ENCODE assay signal across 20 cellular contexts in genomic region chr3:162632672-162633071, GRCh38.
DNase-seq lines count a peak whose midpoint lies in the region; ATAC-seq and TF ChIP-seq lines count a peak whose summit lies in the region.
"Had no signal": no experiment of that assay in that cellular context is flagged by ENCODE, and none has a peak within 500 bp of the region (broad histone marks: within the 10 kb centered on the region; RNA-seq: fewer than 3 reads in every experiment).

No MANE protein-coding gene starts in this region.

- H2AK5ac ChIP-seq in neuronal stem cell (ENCODE audit: low read depth, low read length) = no peak overlapping the region

- no peaks in the 10 kb centered on the region for H3K79me1 ChIP-seq in neuronal stem cell (ENCODE audit: low read depth, low read length)

- no peak overlapping the region for H3K23ac ChIP-seq in neuronal stem cell (ENCODE audit: low read depth, low read length, poor library complexity)

- H2BK12ac ChIP-seq in neuronal stem cell (ENCODE audit: low read length) = no peak overlapping the region

- H3K36me3 ChIP-seq in DND-41 (ENCODE audit: insufficient read depth, low read length) = peaks cover 26% of the 10 kb centered on the region
- H3K36me3 ChIP-seq in PC-3 (ENCODE audit: low read depth, low read length) = no peaks in the 10 kb centered on the region
- H3K36me3 ChIP-seq in neuronal stem cell (replicated peaks in 1 of 2; ENCODE audit: control insufficient read depth in 2 of 2, insufficient read depth in 2 of 2, low read length in 2 of 2) = no peaks in the 10 kb centered on the region
- H3K36me3 ChIP-seq: BLaER1 treated with 17β-estradiol and CSF1 and Interleukin-3, amounts not matched to agents 10 nM and 100 nM had no signal

- no TSS peak for BruUV-seq in PC-3 (replicated peaks; lab: Mats Ljungman, UMichigan)

- DNase-seq in DND-41 (peak; percentile 5), PC-3 (peak; percentile 37), choroid plexus epithelial cell (ENCODE audit: low read depth) (peak; percentile 64), neuronal stem cell (ENCODE audit: low spot score) (no peak), NCI-H2227 treated with DMSO at 0.1 percent for 48 hours (lab: John Stamatoyannopoulos, UW) (no peak), HT-29 (ENCODE audit: low spot score) (no peak)
- DNase-seq: CD8-positive, alpha-beta T cell; GOT3; MV-4-11; NCI-H187; NCI-H2107; NCI-H510A treated with DMSO at 0.1 percent for 48 hours; NCI-H774; SHP77 treated with DMSO at 0.1 percent for 48 hours had no signal

- TF ChIP-seq CTCF in DND-41 (IDR thresholded peaks at IDR 0.05; ENCODE audit: borderline replicate concordance, extremely low read depth, low read length, poor library complexity, severe bottlenecking) (no peak), PC-3 (conservative IDR thresholded peaks at IDR 0.05; ENCODE audit: low read depth, low read length) (no peak), choroid plexus epithelial cell (conservative IDR thresholded peaks at IDR 0.05; ENCODE audit: low read depth, low read length) (no peak)

- no peak overlapping the region for H2BK15ac ChIP-seq in neuronal stem cell (ENCODE audit: low read length)

- H3K4ac ChIP-seq in neuronal stem cell (ENCODE audit: low read length) = no peak overlapping the region

- H4K91ac ChIP-seq in neuronal stem cell (ENCODE audit: low read depth, low read length, poor library complexity) = no peak overlapping the region

- H3K9ac ChIP-seq in DND-41 (ENCODE audit: low read depth, low read length) (no peak overlapping the region), PC-3 (ENCODE audit: low read length) (no peak overlapping the region), neuronal stem cell (ENCODE audit: low read depth, low read length, poor library complexity) (no peak overlapping the region)
- H3K9ac ChIP-seq: BLaER1 treated with 17β-estradiol and CSF1 and Interleukin-3, amounts not matched to agents 10 nM and 100 nM had no signal

- H2BK5ac ChIP-seq in neuronal stem cell (ENCODE audit: low read length) = no peak overlapping the region

- H3K4me1 ChIP-seq in DND-41 (ENCODE audit: insufficient read depth, low read length) = peaks cover 29% of the 10 kb centered on the region
- 0 out of 2 replicates have a peak, but pooled peaks cover 8% of the 10 kb centered on the region for H3K4me1 ChIP-seq in PC-3 (ENCODE audit: insufficient read depth, low read length)
- H3K4me1 ChIP-seq in neuronal stem cell (ENCODE audit: control insufficient read depth in 2 of 2, insufficient read depth in 1 of 2, low read depth in 1 of 2, low read length in 2 of 2) = no peaks in the 10 kb centered on the region
- H3K4me1 ChIP-seq: A549; BLaER1 treated with 17β-estradiol and CSF1 and Interleukin-3, amounts not matched to agents 10 nM and 100 nM had no signal

- H4K20me1 ChIP-seq in DND-41 (ENCODE audit: insufficient read depth, low read length) (no peaks in the 10 kb centered on the region), PC-3 (ENCODE audit: low read length) (no peaks in the 10 kb centered on the region)
- H4K20me1 ChIP-seq: BLaER1 treated with 17β-estradiol and CSF1 and Interleukin-3, amounts not matched to agents 10 nM and 100 nM had no signal

- H3K4me3 ChIP-seq in DND-41 (ENCODE audit: low read depth in 1 of 2, low read length in 2 of 2) (no peak overlapping the region), PC-3 (ENCODE audit: low read length) (no peak overlapping the region), choroid plexus epithelial cell (ENCODE audit: low read depth, low read length) (no peak overlapping the region), neuronal stem cell (ENCODE audit: low read length in 2 of 2) (no peak overlapping the region)
- H3K4me3 ChIP-seq: A549; BLaER1 treated with 17β-estradiol and CSF1 and Interleukin-3, amounts not matched to agents 10 nM and 100 nM; K562 had no signal

- CTCF ChIA-PET in PC-3 (lab: Charles Lee) = no interaction called here

- no CpG with 5 or more reads among the region's 2 CpGs for WGBS in neuronal stem cell (ENCODE audit: extremely low coverage in 2 of 2, insufficient read length in 2 of 2, insufficient replicate concordance in 1 of 2), 2 donors

- no peak overlapping the region for H2BK120ac ChIP-seq in neuronal stem cell (ENCODE audit: low read depth, low read length)

- H3K18ac ChIP-seq in neuronal stem cell (ENCODE audit: low read length) = no peak overlapping the region

- ATAC-seq in DND-41 (ENCODE audit: insufficient read depth, low read depth) (peak; percentile 62), PC-3 (peak; percentile 95), HG03280 (IDR thresholded peaks at IDR 0.05; ENCODE audit: unreplicated experiment) (no peak), GM21825 (IDR thresholded peaks at IDR 0.05; ENCODE audit: unreplicated experiment) (no peak)
- ATAC-seq: A549; CD8-positive, alpha-beta T cell; K562; SK-N-SH treated with all-trans-retinoic acid at 6 μM for 48 hours had no signal

- H2AFZ ChIP-seq in DND-41 (ENCODE audit: low read depth, low read length) (peak overlapping the region; percentile 1; the same call in 1 of the 2 replicates), PC-3 (ENCODE audit: low read length) (peak overlapping the region; percentile 32; the same call in 1 of the 2 replicates), neuronal stem cell (ENCODE audit: low read length) (peak overlapping the region; percentile 48)

- H3K27me3 ChIP-seq in DND-41 (ENCODE audit: insufficient read depth, low read length, poor library complexity) (no peaks in the 10 kb centered on the region), PC-3 (ENCODE audit: low read length) (no peaks in the 10 kb centered on the region), neuronal stem cell (ENCODE audit: control insufficient read depth in 3 of 3, insufficient read depth in 3 of 3, low read depth in 1 of 3, low read length in 3 of 3) (no peaks in the 10 kb centered on the region)
- H3K27me3 ChIP-seq: BLaER1 treated with 17β-estradiol and CSF1 and Interleukin-3, amounts not matched to agents 10 nM and 100 nM had no signal

- intact Hi-C loops in PC-3 (cut with micrococcal nuclease) = no loop called here

- no peaks in the 10 kb centered on the region for H3F3A ChIP-seq in PC-3 (ENCODE audit: low read length, unreplicated experiment)

- H4K8ac ChIP-seq in neuronal stem cell (ENCODE audit: low read depth, low read length) = no peak overlapping the region

- H3K4me2 ChIP-seq in DND-41 (ENCODE audit: insufficient read depth, low read length) (no peak overlapping the region), PC-3 (ENCODE audit: low read length) (no peak overlapping the region), neuronal stem cell (ENCODE audit: insufficient read depth, low read length, poor library complexity, severe bottlenecking) (no peak overlapping the region)
- H3K4me2 ChIP-seq: A549; BLaER1 treated with 17β-estradiol and CSF1 and Interleukin-3, amounts not matched to agents 10 nM and 100 nM had no signal

- H3K9me2 ChIP-seq in PC-3 (replicated peaks; ENCODE audit: low read length) = no peaks in the 10 kb centered on the region

- peaks cover 24% of the 10 kb centered on the region for H3K9me3 ChIP-seq in DND-41 (ENCODE audit: insufficient read depth, low read length, severe bottlenecking)
- no peaks in the 10 kb centered on the region for H3K9me3 ChIP-seq in PC-3 (ENCODE audit: low read length)
- peaks cover 0 to 14% of the 10 kb centered on the region in 2 donors for H3K9me3 ChIP-seq in neuronal stem cell (replicated peaks in 1 of 2; ENCODE audit: control insufficient read depth in 2 of 2, insufficient read depth in 1 of 2, low read depth in 1 of 2, low read length in 2 of 2)

- H3K79me2 ChIP-seq in DND-41 (ENCODE audit: insufficient read depth, low read length) = peaks cover 23% of the 10 kb centered on the region
- no peaks in the 10 kb centered on the region for H3K79me2 ChIP-seq in PC-3 (ENCODE audit: low read length)

- H3K14ac ChIP-seq in neuronal stem cell (ENCODE audit: low read length) = no peak overlapping the region

- POLR2A ChIA-PET in PC-3 (lab: Charles Lee; ENCODE audit: unreplicated experiment) = no interaction called here

- H3K27ac ChIP-seq in DND-41 (ENCODE audit: low read length) (peak overlapping the region; percentile 9), PC-3 (ENCODE audit: low read length) (no peak overlapping the region), neuronal stem cell (replicated peaks; ENCODE audit: low read length) (no peak overlapping the region)
- H3K27ac ChIP-seq: A549; BLaER1 treated with 17β-estradiol and CSF1 and Interleukin-3, amounts not matched to agents 10 nM and 100 nM had no signal

Comparison
In these comparisons a context has a peak if more than half of its experiments do, and no peak if none do; other contexts are left out.
1. ATAC-seq: peak in DND-41 (single experiment) and PC-3 (single experiment); none in HG03280 (single experiment) and GM21825 (single experiment).
2. DNase-seq: peak in DND-41 (single experiment), PC-3 (single experiment) and choroid plexus epithelial cell (single experiment); none in neuronal stem cell (single experiment), NCI-H2227 treated with DMSO at 0.1 percent for 48 hours (single experiment) and HT-29 (single experiment).
3. Peak in every context shown above with its lines, with median percentiles within 50 percentile points of each other: H2AFZ ChIP-seq.